Comparison of ENCODE assay signal across 8 cellular contexts in genomic region chr15:38696120-38696727, GRCh38.
DNase-seq lines count a peak whose midpoint lies in the region; ATAC-seq and TF ChIP-seq lines count a peak whose summit lies in the region.

No MANE protein-coding gene starts in this region.

- no peaks in the 10 kb centered on the region for H3K9me3 ChIP-seq in prostate gland

- intact Hi-C loops in prostate gland (cut with DNase I), result loop anchor here (10.0 kb wide), 1 partner anchor 221 kb away; no protein-coding TSS in a partner anchor

- H3K27ac ChIP-seq in prostate gland, result no peak overlapping the region

- no peaks in the 10 kb centered on the region for H3K36me3 ChIP-seq in prostate gland

- no peak overlapping the region for H3K4me3 ChIP-seq in prostate gland

- TF ChIP-seq POLR2A in prostate gland (IDR thresholded peaks at IDR 0.05), result no peak

- no peaks in the 10 kb centered on the region for H3K4me1 ChIP-seq in prostate gland (replicated peaks)

- no peak for TF ChIP-seq CTCF in prostate gland (IDR thresholded peaks at IDR 0.05)

- DNase-seq in T1000 (lab: John Stamatoyannopoulos, UW), result peak; percentile 5
- peak; percentile 54 for DNase-seq in central memory CD4-positive, alpha-beta T cell
- DNase-seq in stimulated activated CD8-positive, alpha-beta memory T cell treated with anti-CD3 and anti-CD28 coated beads, Interleukin-4, amount 100 ng/mL, for 48 hours, result peak; percentile 80
- DNase-seq in left lobe of liver (ENCODE audit: low spot score), result no peak
- no peak for DNase-seq in prostate gland (ENCODE audit: low spot score)
- no peak for DNase-seq in LoVo (ENCODE audit: low spot score)

- WGBS in prostate gland, result 85% methylated on average over 7 of the region's 7 CpGs

- peak; percentile 52 for ATAC-seq in GM18520 (IDR thresholded peaks at IDR 0.05; ENCODE audit: unreplicated experiment)
- peak; percentile 70 for ATAC-seq in HG02938 (IDR thresholded peaks at IDR 0.05; ENCODE audit: unreplicated experiment)
- ATAC-seq in left lobe of liver, result no peak

- no peaks in the 10 kb centered on the region for H3K27me3 ChIP-seq in prostate gland (replicated peaks; ENCODE audit: insufficient read depth)

Comparison
In these comparisons a context has a peak if more than half of its experiments do, and no peak if none do; other contexts are left out.
1. DNase-seq: peak in T1000 (single experiment), central memory CD4-positive, alpha-beta T cell (single experiment) and stimulated activated CD8-positive, alpha-beta memory T cell treated with anti-CD3 and anti-CD28 coated beads, Interleukin-4, amount 100 ng/mL, for 48 hours (single experiment); none in left lobe of liver (single experiment), prostate gland (single experiment) and LoVo (single experiment).